ENCODE assay signal across 28 cellular contexts in the genomic region with DNA sequence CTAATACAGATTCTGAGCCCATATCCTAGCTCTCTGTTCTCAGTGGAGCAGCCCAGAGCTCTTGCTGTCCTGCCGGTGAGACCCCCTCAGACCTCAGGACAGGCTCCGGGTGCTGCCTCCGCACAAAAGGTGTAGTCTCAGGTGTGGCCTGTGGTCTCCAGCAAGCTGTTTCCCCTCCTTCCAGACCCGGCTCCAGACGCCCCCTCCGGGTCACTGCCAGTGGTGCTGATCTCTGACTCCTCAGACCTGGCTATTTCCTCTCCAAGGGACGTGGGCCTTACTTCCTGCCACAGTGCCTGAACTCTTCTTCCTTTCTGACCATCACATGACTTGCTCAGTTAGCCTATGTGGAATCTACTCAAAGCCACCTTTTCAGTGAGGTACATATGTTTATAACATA.
DNase-seq lines count a peak whose midpoint lies in the region; ATAC-seq, FAIRE-seq and TF ChIP-seq lines count a peak whose summit lies in the region.
"Had no signal": no experiment of that assay in that cellular context is flagged by ENCODE, and none has a peak within 500 bp of the region (broad histone marks: within the 10 kb centered on the region; RNA-seq: fewer than 3 reads in every experiment).

No MANE protein-coding gene starts in this region.

- POLR2A ChIA-PET in HepG2 (lab: Yijun Ruan, JAX), result no interaction called here

- no peak overlapping the region for H3K4me3 ChIP-seq in H7 (ENCODE audit: insufficient read depth, low read depth, low read length)
- H3K4me3 ChIP-seq in HepG2 (replicated peaks in 1 of 3; ENCODE audit: insufficient read depth in 1 of 3, low read depth in 2 of 3, low read length in 3 of 3), result no peak overlapping the region
- H3K4me3 ChIP-seq: A549, left lung, right lobe of liver, spleen, testis had no signal

- no TSS peak for BruUV-seq in HepG2 (replicated peaks; lab: Mats Ljungman, UMichigan)

- no peak overlapping the region for H2AFZ ChIP-seq in HepG2 (ENCODE audit: low read length)

- TF ChIP-seq CTCF in C4-2B (conservative IDR thresholded peaks at IDR 0.05), result 0 out of 2 replicates have a peak, but pooled peaks have one; percentile 8
- peak; percentile 29; the same call in 1 of the 2 replicates for TF ChIP-seq CTCF in HepG2 (CRISPR knock-in tag; IDR thresholded peaks at IDR 0.05)

- peaks cover 9% of the 10 kb centered on the region; the same call in 1 of the 2 replicates for H3K9me3 ChIP-seq in HepG2 (ENCODE audit: low read length)
- H3K9me3 ChIP-seq: neutrophil, right lobe of liver, testis had no signal

- ATAC-seq in HepG2 (peak; percentile 38; the same call in 1 of the 3 replicates), HG03097 (IDR thresholded peaks at IDR 0.05; ENCODE audit: low FRiP score, unreplicated experiment) (no peak), GM18519 (IDR thresholded peaks at IDR 0.05; ENCODE audit: low FRiP score, unreplicated experiment) (no peak), HG02840 (IDR thresholded peaks at IDR 0.05; ENCODE audit: low FRiP score, unreplicated experiment) (no peak)
- ATAC-seq: A549, left lung had no signal

- intact Hi-C loops in HepG2 (cut with micrococcal nuclease; ENCODE audit: unreplicated experiment), result no loop called here

- FAIRE-seq in HepG2 (lab: Jason Lieb, UNC), result no peak
- FAIRE-seq: A549, GM12891, RCC 7860 had no signal

- no peak overlapping the region for H3K4me2 ChIP-seq in HepG2 (ENCODE audit: low read depth, low read length)
- H3K4me2 ChIP-seq: A549 had no signal

- in situ Hi-C loops in HepG2 (cut with HindIII; ENCODE audit: extremely low pct_ligation_motif_present, low pct_unique_long_range_greater_than_20kb), result loop anchor here (25.0 kb wide), 1 partner anchor 721 kb away; the partner anchor contains the start of gene TMEM132D

- no peak for TF ChIP-seq RAD21 in HepG2 (CRISPR knock-in tag; IDR thresholded peaks at IDR 0.05)

- WGBS in HepG2 (ENCODE audit: low lambda C conversion rate), result 3% methylated on average over 5 of the region's 7 CpGs

- CTCF ChIA-PET in HepG2 (lab: Yijun Ruan, JAX; ENCODE audit: low intra/inter-chr PET ratio, low total read pairs), result no interaction called here

- no peak for TF ChIP-seq EP300 in HepG2 (IDR thresholded peaks at IDR 0.05; ENCODE audit: low read depth in 2 of 2, low read length in 2 of 2)
- no peak for TF ChIP-seq EP300 in HepG2 (CRISPR knock-in tag; IDR thresholded peaks at IDR 0.05; ENCODE audit: borderline replicate concordance)

- no peaks in the 10 kb centered on the region for H4K20me1 ChIP-seq in HepG2 (ENCODE audit: insufficient read depth, low read length)

- H3K27ac ChIP-seq in C4-2B (no peak overlapping the region), HepG2 (ENCODE audit: extremely low read length, insufficient read depth, low read length) (no peak overlapping the region)
- H3K27ac ChIP-seq: A549, left lung, neutrophil, right lobe of liver, spleen, testis had no signal

- H3K4me1 ChIP-seq in HepG2 (ENCODE audit: insufficient read depth, low read length), result no peaks in the 10 kb centered on the region
- H3K4me1 ChIP-seq: A549, left lung, right lobe of liver, spleen, testis had no signal

- DNase-seq in H7 (peak; percentile 89), ecto neural progenitor cell (ENCODE audit: low spot score) (peak; percentile 73), HepG2 (ENCODE audit: low spot score) (no peak), NCI-H748 treated with DMSO at 0.1 percent for 48 hours (lab: John Stamatoyannopoulos, UW) (no peak)
- DNase-seq: activated CD4-positive, alpha-beta T cell treated with anti-CD3 and anti-CD28 coated beads for 48 hours; activated naive CD4-positive, alpha-beta T cell treated with anti-CD3 and anti-CD28 coated beads, Interleukin-2, amount 50 U/mL, for 16 hours; CD4-positive, alpha-beta T cell; EL; immature natural killer cell; left lung; mesenchymal stem cell; NCI-H1048; NCI-H1694; posterior cingulate gyrus; right lobe of liver; SIG-M5; spleen; stimulated activated CD4-positive, alpha-beta T cell treated with anti-CD3 and anti-CD28 coated beads, Interleukin-2, amount 100 ng/mL, for 24 hours; SW 1271; testis had no signal

- H3K36me3 ChIP-seq in H7 (replicated peaks; ENCODE audit: control insufficient read depth, insufficient read depth, low read length) (no peaks in the 10 kb centered on the region), HepG2 (replicated peaks in 1 of 2; ENCODE audit: control insufficient read depth in 1 of 2, insufficient read depth in 2 of 2, low read length in 2 of 2) (no peaks in the 10 kb centered on the region)
- H3K36me3 ChIP-seq: left lung, neutrophil, right lobe of liver, spleen had no signal

- no peaks in the 10 kb centered on the region for H3K79me2 ChIP-seq in HepG2 (ENCODE audit: insufficient read depth, low read length)

- no peak overlapping the region for H3K9ac ChIP-seq in HepG2 (ENCODE audit: insufficient read depth, low read depth, low read length)

- TF ChIP-seq POLR2A in HepG2 (IDR thresholded peaks at IDR 0.05; ENCODE audit: insufficient read depth in 1 of 2, low read depth in 2 of 2, low read length in 2 of 2), result no peak

- H3K27me3 ChIP-seq in H7 (ENCODE audit: control insufficient read depth, insufficient read depth, low read length), result no peaks in the 10 kb centered on the region
- H3K27me3 ChIP-seq in HepG2 (ENCODE audit: control insufficient read depth in 1 of 2, insufficient read depth in 2 of 2, low read length in 2 of 2), result no peaks in the 10 kb centered on the region
- H3K27me3 ChIP-seq: left lung, neutrophil, right lobe of liver, spleen, testis had no signal

TF ChIP-seq in HepG2, 621 proteins besides CTCF, POLR2A, EP300 and RAD21:
- no peak for TF ChIP-seq ZBTB37 (CRISPR knock-in tag; IDR thresholded peaks at IDR 0.05)
- TF ChIP-seq ZNF101 (CRISPR knock-in tag; IDR thresholded peaks at IDR 0.05; ENCODE audit: borderline replicate concordance, low read depth), result no peak
- no peak for TF ChIP-seq MAFK (conservative IDR thresholded peaks at IDR 0.05 in 1 of 2, IDR thresholded peaks at IDR 0.05 in 1 of 2; ENCODE audit: low read length in 2 of 2)
- no peak for TF ChIP-seq TGIF2 (CRISPR knock-in tag; IDR thresholded peaks at IDR 0.05)
- no peak for TF ChIP-seq ARID5B (CRISPR knock-in tag; IDR thresholded peaks at IDR 0.05)
- no peak for TF ChIP-seq KAT7 (CRISPR knock-in tag; IDR thresholded peaks at IDR 0.05; ENCODE audit: borderline replicate concordance)
- TF ChIP-seq YEATS4 (CRISPR knock-in tag; IDR thresholded peaks at IDR 0.05; ENCODE audit: borderline replicate concordance), result no peak
- TF ChIP-seq MBD4 (IDR thresholded peaks at IDR 0.05; ENCODE audit: borderline replicate concordance, low read length), result no peak

Comparison
In these comparisons a context has a peak if more than half of its experiments do, and no peak if none do; other contexts are left out.
1. DNase-seq: peak in H7 (single experiment) and ecto neural progenitor cell (single experiment); none in HepG2 (single experiment) and NCI-H748 treated with DMSO at 0.1 percent for 48 hours (single experiment).